8 cellular contexts compared by ENCODE assay signal in genomic region chr22:37904572-37905533, GRCh38. TPM values are rescaled to one million over a fixed set of nuclear protein-coding genes. Genes with fewer than 3 reads are reported as not detected.
DNase-seq lines count a peak whose midpoint lies in the region; ATAC-seq and TF ChIP-seq lines count a peak whose summit lies in the region.

No MANE protein-coding gene starts in this region.

- H3K4me1 Mint-ChIP-seq in activated T-helper 17 cell treated with anti-CD3 and anti-CD28 coated beads, Interleukin-2, amount 50 U/mL, for 72 hours, result peaks cover 16% of the 10 kb centered on the region

- no peaks in the 10 kb centered on the region for H3K27me3 Mint-ChIP-seq in activated T-helper 17 cell treated with anti-CD3 and anti-CD28 coated beads, Interleukin-2, amount 50 U/mL, for 72 hours

- TF ChIP-seq RAD21 in IMR-90 (IDR thresholded peaks at IDR 0.05; ENCODE audit: low read length), result no peak

- H4K5ac ChIP-seq in IMR-90 (ENCODE audit: low read depth, low read length), result peak overlapping the region; percentile 27; the same call in 1 of the 2 replicates

- DNase-seq in CD1c-positive myeloid dendritic cell (ENCODE audit: extremely low spot score) (peak; percentile 85), IMR-90 (peak; percentile 99), ovary (peak; percentile 54 to 72 (median 67)), SKM-1 treated with dmso at 0.1 percent for 144 hours (lab: John Stamatoyannopoulos, UW; ENCODE audit: unreplicated experiment) (no peak)

- H3K4me1 ChIP-seq in IMR-90 (ENCODE audit: control insufficient read depth, insufficient read depth, low read length), result peaks cover 24% of the 10 kb centered on the region
- H3K4me1 ChIP-seq in gastroesophageal sphincter, result peaks cover 0 to 49% (median 6%) of the 10 kb centered on the region in 3 donors
- peaks cover 12% of the 10 kb centered on the region for H3K4me1 ChIP-seq in ovary (ENCODE audit: insufficient read depth)

- no peaks in the 10 kb centered on the region for H3K36me3 ChIP-seq in IMR-90 (ENCODE audit: control insufficient read depth, insufficient read depth, low read length)
- no peaks in the 10 kb centered on the region for H3K36me3 ChIP-seq in gastroesophageal sphincter
- no peaks in the 10 kb centered on the region for H3K36me3 ChIP-seq in ovary

- TF ChIP-seq POLR2A in IMR-90 (IDR thresholded peaks at IDR 0.05; ENCODE audit: low read depth, low read length) (no peak), gastroesophageal sphincter (IDR thresholded peaks at IDR 0.05) (no peak), ovary (IDR thresholded peaks at IDR 0.05) (no peak)

- H3K9me3 ChIP-seq in IMR-90 (ENCODE audit: control insufficient read depth, insufficient read depth, low read length), result no peaks in the 10 kb centered on the region
- no peaks in the 10 kb centered on the region for H3K9me3 ChIP-seq in gastroesophageal sphincter
- H3K9me3 ChIP-seq in ovary, result no peaks in the 10 kb centered on the region

- peak overlapping the region; percentile 95 for H2AFZ ChIP-seq in IMR-90 (replicated peaks; ENCODE audit: low read length, poor library complexity)

- H2AK9ac ChIP-seq in IMR-90 (replicated peaks; ENCODE audit: low read depth, low read length, poor library complexity), result peak overlapping the region; percentile 97

- peak overlapping the region; percentile 85 for H3K27ac Mint-ChIP-seq in activated T-helper 17 cell treated with anti-CD3 and anti-CD28 coated beads, Interleukin-2, amount 50 U/mL, for 72 hours

- H3K56ac ChIP-seq in IMR-90 (ENCODE audit: extremely low read depth, insufficient read depth, low read length), result peak overlapping the region; percentile 41

- dilution Hi-C loops in IMR-90 (cut with HindIII; ENCODE audit: low sequenced_read_pairs, unreplicated experiment), result no loop called here

- peak overlapping the region; percentile 9 for H3K4me2 ChIP-seq in IMR-90 (ENCODE audit: low read depth, low read length)

- H3K27me3 ChIP-seq in IMR-90 (ENCODE audit: control insufficient read depth, insufficient read depth, low read length) (no peaks in the 10 kb centered on the region), gastroesophageal sphincter (no peaks in the 10 kb centered on the region), ovary (no peaks in the 10 kb centered on the region)

- peak overlapping the region; percentile 27; the same call in 1 of the 2 replicates for H3K9ac ChIP-seq in IMR-90 (ENCODE audit: low read depth, low read length)

- peak overlapping the region; percentile 96 for H2AK5ac ChIP-seq in IMR-90 (ENCODE audit: low read depth, low read length)

- WGBS in IMR-90 (ENCODE audit: extremely low coverage in 2 of 2, insufficient read length in 1 of 2), 2 experiments, result 100% methylated on average over 2 of the region's 10 CpGs; no CpG with 5 or more reads in 1 of the 2 experiments
- WGBS in gastroesophageal sphincter (ENCODE audit: low coverage in 1 of 2), 2 donors, result 58 to 67% methylated on average over 1 to 3 of the region's 10 CpGs
- 46 to 53% (median 50%) methylated on average over 10 of the region's 10 CpGs for WGBS in ovary, 3 donors

- H3K18ac ChIP-seq in IMR-90 (ENCODE audit: low read depth, low read length), result peak overlapping the region; percentile 54

- H3K23ac ChIP-seq in IMR-90 (ENCODE audit: low read depth, low read length), result peak overlapping the region; percentile 75

- H2BK20ac ChIP-seq in IMR-90 (ENCODE audit: low read depth, low read length), result peak overlapping the region; percentile 89

- H3K79me1 ChIP-seq in IMR-90 (ENCODE audit: low read depth in 1 of 2, low read length in 2 of 2), result peaks cover 7 to 29% of the 10 kb centered on the region in 2 experiments

- H4K8ac ChIP-seq in IMR-90 (ENCODE audit: low read depth in 2 of 2, low read length in 2 of 2), result peak overlapping the region; percentile 80 to 93

- H3K4me3 Mint-ChIP-seq in activated T-helper 17 cell treated with anti-CD3 and anti-CD28 coated beads, Interleukin-2, amount 50 U/mL, for 72 hours, result peak overlapping the region; percentile 74

- H2BK15ac ChIP-seq in IMR-90 (ENCODE audit: low read depth, low read length), result peak overlapping the region; percentile 90; the same call in 1 of the 3 replicates

- peak overlapping the region; percentile 93 for H4K91ac ChIP-seq in IMR-90 (ENCODE audit: insufficient read depth, low read depth, low read length)

- H3K9me1 ChIP-seq in IMR-90 (ENCODE audit: insufficient read depth, low read length), result peaks cover 30% of the 10 kb centered on the region

- TF ChIP-seq EP300 in gastroesophageal sphincter (IDR thresholded peaks at IDR 0.05), result no peak
- TF ChIP-seq EP300 in ovary (IDR thresholded peaks at IDR 0.05), result no peak

- intact Hi-C loops in IMR-90 (cut with micrococcal nuclease) (loop anchor here (1.0 kb wide), 1 partner anchor 29 kb away; no protein-coding TSS in a partner anchor), ovary (cut with DNase I) (no loop called here)

- H3K27ac ChIP-seq in IMR-90 (ENCODE audit: insufficient read depth, low read length) (peak overlapping the region; percentile 87), gastroesophageal sphincter (peak overlapping the region; percentile 76 to 94 (median 91)), ovary (no peak overlapping the region)

- H3K4ac ChIP-seq in IMR-90 (ENCODE audit: low read depth, low read length), result peak overlapping the region; percentile 96

- H4K20me1 ChIP-seq in IMR-90 (ENCODE audit: insufficient read depth, low read length), result peaks cover 22% of the 10 kb centered on the region

- in situ Hi-C loops in IMR-90 (cut with MboI; ENCODE audit: low sequenced_read_pairs), result no loop called here

- BruUV-seq in IMR-90 (replicated peaks; lab: Mats Ljungman, UMichigan), result no TSS peak

- peak overlapping the region; percentile 60 for H3K14ac ChIP-seq in IMR-90 (replicated peaks; ENCODE audit: low read depth, low read length)

- CTCF ChIA-PET in IMR-90 (lab: Yijun Ruan, JAX), result interaction anchor here (1.1 to 1.3 kb wide), 2 partner anchors 27 to 42 kb away, joined by 3 to 6 read pairs; no protein-coding TSS in a partner anchor

- H3K9me3 Mint-ChIP-seq in activated T-helper 17 cell treated with anti-CD3 and anti-CD28 coated beads, Interleukin-2, amount 50 U/mL, for 72 hours, result no peaks in the 10 kb centered on the region

- ATAC-seq in IMR-90 (ENCODE audit: low read depth), result peak; percentile 67
- ATAC-seq in activated T-helper 17 cell treated with anti-CD3 and anti-CD28 coated beads, Interleukin-2, amount 50 U/mL, for 72 hours (replicated peaks), result peak; percentile 20
- ATAC-seq in gastroesophageal sphincter, result peak; percentile 54
- ATAC-seq in GM19395 (IDR thresholded peaks at IDR 0.05; ENCODE audit: unreplicated experiment), result no peak
- no peak for ATAC-seq in GM18519 (IDR thresholded peaks at IDR 0.05; ENCODE audit: low FRiP score, unreplicated experiment)

- H3K36me3 Mint-ChIP-seq in activated T-helper 17 cell treated with anti-CD3 and anti-CD28 coated beads, Interleukin-2, amount 50 U/mL, for 72 hours (ENCODE audit: low read depth), result no peaks in the 10 kb centered on the region

- POLR2A ChIA-PET in IMR-90 (lab: Charles Lee; ENCODE audit: unreplicated experiment), result interaction anchor here (0.6 kb wide), 1 partner anchor 22 kb away, joined by 8 read pairs; no protein-coding TSS in a partner anchor

- H2BK120ac ChIP-seq in IMR-90 (ENCODE audit: low read depth, low read length), result peak overlapping the region; percentile 90

- peak overlapping the region; percentile 94 for H2BK5ac ChIP-seq in IMR-90 (ENCODE audit: low read depth, low read length, poor library complexity, severe bottlenecking)

- no peak for TF ChIP-seq CTCF in IMR-90 (conservative IDR thresholded peaks at IDR 0.05; ENCODE audit: low read depth, low read length)
- TF ChIP-seq CTCF in gastroesophageal sphincter (IDR thresholded peaks at IDR 0.05), result no peak
- TF ChIP-seq CTCF in ovary (IDR thresholded peaks at IDR 0.05), result no peak

- H3K4me3 ChIP-seq in IMR-90 (ENCODE audit: insufficient read depth, low read depth, low read length), result peak overlapping the region; percentile 97; the same call in 1 of the 2 replicates
- H3K4me3 ChIP-seq in gastroesophageal sphincter, result peak overlapping the region in 1 of 2 donors; percentile 94
- H3K4me3 ChIP-seq in ovary, result peak overlapping the region; percentile 60

RNA-seq across cellular contexts. Expression of gene MICALL1, which starts 1.2 kb away (rescaled TPM):
- total RNA-seq in IMR-90 (2012; rRNA removed), result 12.2 and 12.4 TPM in 2 replicates
- 22.3 and 25.3 TPM in 2 replicates for polyA plus RNA-seq in IMR-90 (2012; rRNA removed)
- polyA plus RNA-seq in IMR-90 (2012; cell fraction: cytosol; rRNA removed), result 13.7 and 21.3 TPM in 2 replicates
- 20.4 and 54.3 TPM in 2 replicates for polyA plus RNA-seq in IMR-90 (2012; cell fraction: nucleus; rRNA removed; ENCODE audit: low replicate concordance)
- total RNA-seq in activated T-helper 17 cell treated with anti-CD3 and anti-CD28 coated beads, Interleukin-2, amount 50 U/mL, for 72 hours, result 10 to 100 TPM; 10.3 to 15.9 TPM
- total RNA-seq in gastroesophageal sphincter, result 100 to 1,000 TPM in 1 of 4 donors, 10 to 100 TPM in 3; 46.9 to 132 (median 48.1) TPM
- 10 to 100 TPM in 6 of 7 donors, 1 to 10 TPM in 1; 6.2 to 30.0 (median 23.3) TPM for total RNA-seq in ovary
- polyA plus RNA-seq in ovary, result 1 to 10 TPM; 7.9 to 9.0 TPM

RNA-seq across cellular contexts. Expression of gene C22orf23, which starts 48.5 kb away (rescaled TPM):
- total RNA-seq in IMR-90 (2012; rRNA removed) (0.28 and 0.54 TPM in 2 replicates), gastroesophageal sphincter (under 1 TPM in 2 of 4 donors, not detected in 2; 0.31 to 0.40 TPM), ovary (1 to 10 TPM in 3 of 7 donors, under 1 TPM in 4; 0.28 to 2.6 (median 0.77) TPM)
- polyA plus RNA-seq in IMR-90 (2012; rRNA removed) (0.39 and 0.50 TPM in 2 replicates), ovary (under 1 TPM; 0.41 to 0.87 TPM)
- 0.31 and 0.54 TPM in 2 replicates for polyA plus RNA-seq in IMR-90 (2012; cell fraction: cytosol; rRNA removed)
- 1.0 TPM in 2 replicates for polyA plus RNA-seq in IMR-90 (2012; cell fraction: nucleus; rRNA removed; ENCODE audit: low replicate concordance)
- under 1 TPM in 1 of 2 donors, not detected in 1; 0.84 TPM for total RNA-seq in activated T-helper 17 cell treated with anti-CD3 and anti-CD28 coated beads, Interleukin-2, amount 50 U/mL, for 72 hours

RNA-seq across cellular contexts. Expression of gene POLR2F, which starts 48.6 kb away (rescaled TPM):
- total RNA-seq in IMR-90 (2012; rRNA removed), result 26.0 and 68.6 TPM in 2 replicates
- 147 and 180 TPM in 2 replicates for polyA plus RNA-seq in IMR-90 (2012; rRNA removed)
- polyA plus RNA-seq in IMR-90 (2012; cell fraction: cytosol; rRNA removed), result 113 and 116 TPM in 2 replicates
- polyA plus RNA-seq in IMR-90 (2012; cell fraction: nucleus; rRNA removed; ENCODE audit: low replicate concordance), result 36.6 and 58.9 TPM in 2 replicates
- 10 to 100 TPM; 48.1 to 95.1 TPM for total RNA-seq in activated T-helper 17 cell treated with anti-CD3 and anti-CD28 coated beads, Interleukin-2, amount 50 U/mL, for 72 hours
- total RNA-seq in gastroesophageal sphincter, result 10 to 100 TPM; 41.4 to 79.5 (median 72.0) TPM
- total RNA-seq in ovary, result 10 to 100 TPM; 54.8 to 87.9 (median 65.2) TPM
- 100 to 1,000 TPM in 1 of 2 donors, 10 to 100 TPM in 1; 40.3 to 101 TPM for polyA plus RNA-seq in ovary

RNA-seq across cellular contexts. Expression of gene EIF3L, which starts 55.6 kb away (rescaled TPM):
- total RNA-seq in IMR-90 (2012; rRNA removed) (464 and 593 TPM in 2 replicates), gastroesophageal sphincter (100 to 1,000 TPM; 336 to 538 (median 412) TPM), ovary (1,000 to 10,000 TPM in 2 of 7 donors, 100 to 1,000 TPM in 5; 534 to 1,344 (median 896) TPM)
- polyA plus RNA-seq in IMR-90 (2012; rRNA removed) (354 and 391 TPM in 2 replicates), ovary (1,000 to 10,000 TPM in 1 of 2 donors, 100 to 1,000 TPM in 1; 725 to 1,289 TPM)
- 183 and 246 TPM in 2 replicates for polyA plus RNA-seq in IMR-90 (2012; cell fraction: cytosol; rRNA removed)
- 89.0 and 188 TPM in 2 replicates for polyA plus RNA-seq in IMR-90 (2012; cell fraction: nucleus; rRNA removed; ENCODE audit: low replicate concordance)
- 100 to 1,000 TPM; 553 to 834 TPM for total RNA-seq in activated T-helper 17 cell treated with anti-CD3 and anti-CD28 coated beads, Interleukin-2, amount 50 U/mL, for 72 hours

Comparison
In these comparisons a context has a peak if more than half of its experiments do, and no peak if none do; other contexts are left out.
1. ATAC-seq: peak in IMR-90 (single experiment), activated T-helper 17 cell treated with anti-CD3 and anti-CD28 coated beads, Interleukin-2, amount 50 U/mL, for 72 hours (single experiment) and gastroesophageal sphincter (single experiment); none in GM19395 (single experiment) and GM18519 (single experiment).
2. H3K27ac ChIP-seq: peak in IMR-90 (single experiment) and gastroesophageal sphincter (4 of 4); none in ovary (0 of 2).